ENCODE assay signal across 11 cellular contexts in genomic region chr10:71359364-71360046, GRCh38. TPM values are rescaled to one million over a fixed set of nuclear protein-coding genes. Genes with fewer than 3 reads are reported as not detected.
DNase-seq lines count a peak whose midpoint lies in the region; ATAC-seq and TF ChIP-seq lines count a peak whose summit lies in the region.
"Had no signal": no experiment of that assay in that cellular context is flagged by ENCODE, and none has a peak within 500 bp of the region (broad histone marks: within the 10 kb centered on the region; RNA-seq: fewer than 3 reads in every experiment).

No MANE protein-coding gene starts in this region.

- H3K9me3 ChIP-seq in body of pancreas (no peaks in the 10 kb centered on the region), ovary (no peaks in the 10 kb centered on the region)

- TF ChIP-seq CTCF in body of pancreas (IDR thresholded peaks at IDR 0.05) (no peak), ovary (IDR thresholded peaks at IDR 0.05) (no peak)

- peak overlapping the region in 2 of 4 donors; percentile 16 to 36 for H3K27ac ChIP-seq in body of pancreas
- peak overlapping the region in 1 of 2 donors; percentile 59 for H3K27ac ChIP-seq in ovary

- H3K4me3 ChIP-seq in body of pancreas (no peak overlapping the region), ovary (no peak overlapping the region)

- TF ChIP-seq POLR2A in body of pancreas (IDR thresholded peaks at IDR 0.05) (no peak), ovary (IDR thresholded peaks at IDR 0.05) (no peak)

- no peak for TF ChIP-seq EP300 in ovary (IDR thresholded peaks at IDR 0.05)

- no peaks in the 10 kb centered on the region for H3K4me1 ChIP-seq in body of pancreas
- H3K4me1 ChIP-seq in ovary (ENCODE audit: insufficient read depth), result no peaks in the 10 kb centered on the region

- H3K36me3 ChIP-seq in body of pancreas (replicated peaks in 1 of 2; ENCODE audit: insufficient read depth in 1 of 2, low read depth in 2 of 2) (peaks cover 0 to 3% of the 10 kb centered on the region in 2 donors), ovary (no peaks in the 10 kb centered on the region)

- intact Hi-C loops in body of pancreas (cut with DNase I) (no loop called here), ovary (cut with DNase I) (no loop called here)

- peak; percentile 57 for ATAC-seq in GM19023 (IDR thresholded peaks at IDR 0.05; ENCODE audit: unreplicated experiment)
- peak; percentile 69 for ATAC-seq in HG03342 (IDR thresholded peaks at IDR 0.05; ENCODE audit: unreplicated experiment)
- ATAC-seq in body of pancreas, result peak; percentile 30
- no peak for ATAC-seq in HG03159 (IDR thresholded peaks at IDR 0.05; ENCODE audit: unreplicated experiment)

- H3K27me3 ChIP-seq in body of pancreas (no peaks in the 10 kb centered on the region), ovary (no peaks in the 10 kb centered on the region)

- DNase-seq in body of pancreas (peak in 2 of 4 donors; percentile 14 to 58), ovary (peak; percentile 74 to 89 (median 82)), AG20443 (ENCODE audit: low spot score) (no peak), DMS114 treated with DMSO at 0.1 percent for 48 hours (lab: John Stamatoyannopoulos, UW; ENCODE audit: unreplicated experiment) (no peak), T-helper 1 cell (no peak)
- DNase-seq: activated CD4-positive, alpha-beta T cell treated with anti-CD3 and anti-CD28 coated beads, Interleukin-2, amount 10 ng/mL, durations not matched to agents 24 days and 14 days; CD4-positive, alpha-beta memory T cell; stimulated activated CD8-positive, alpha-beta memory T cell treated with anti-CD3 and anti-CD28 coated beads, Interleukin-4, amount 100 ng/mL, for 48 hours had no signal

- WGBS in body of pancreas, 2 donors, result 66 to 67% methylated on average over 9 of the region's 9 CpGs
- 7 to 15% (median 13%) methylated on average over 9 of the region's 9 CpGs for WGBS in ovary, 3 donors

RNA-seq across cellular contexts. Expression of gene CDH23, which starts 37.2 kb away (rescaled TPM):
- 10 to 100 TPM; 28.5 to 58.7 TPM for total RNA-seq in body of pancreas
- 100 to 1,000 TPM in 1 of 7 donors, 10 to 100 TPM in 5, 1 to 10 TPM in 1; 7.5 to 108 (median 40.5) TPM for total RNA-seq in ovary
- 10 to 100 TPM; 10.9 to 13.3 TPM for polyA plus RNA-seq in ovary

RNA-seq across cellular contexts. Expression of gene SLC29A3, which starts 40.4 kb away (rescaled TPM):
- total RNA-seq in body of pancreas, result 1 to 10 TPM in 1 of 2 donors, under 1 TPM in 1; 0.99 to 5.2 TPM
- 10 to 100 TPM; 10.1 to 18.3 (median 15.5) TPM for total RNA-seq in ovary
- 10 to 100 TPM; 13.1 to 16.6 TPM for polyA plus RNA-seq in ovary

Comparison
In these comparisons a context has a peak if more than half of its experiments do, and no peak if none do; other contexts are left out.
1. DNase-seq: peak in ovary (5 of 5); none in AG20443 (single experiment), DMS114 treated with DMSO at 0.1 percent for 48 hours (single experiment) and T-helper 1 cell (0 of 5).